18 cellular contexts compared by ENCODE assay signal in the genomic region with DNA sequence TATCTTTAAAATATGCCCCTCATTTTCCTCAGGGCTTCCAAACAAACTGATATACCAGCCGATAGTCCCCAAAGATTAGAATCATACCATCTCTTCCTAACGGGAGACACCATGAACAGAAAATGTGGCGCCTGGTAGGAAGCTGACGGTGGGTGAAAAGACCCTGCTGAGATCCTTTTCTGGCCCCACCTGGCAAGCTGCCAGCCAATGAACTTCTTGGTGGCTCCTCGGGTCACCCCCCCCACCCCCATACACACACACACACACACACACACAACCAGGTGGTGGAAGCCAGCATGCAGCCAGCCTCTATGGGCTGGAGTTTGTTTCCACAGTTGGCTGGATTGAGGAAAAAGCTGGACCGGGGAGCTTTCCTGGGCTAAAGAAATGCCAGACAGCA. TPM values are rescaled to one million over a fixed set of nuclear protein-coding genes. Genes with fewer than 3 reads are reported as not detected.
DNase-seq lines count a peak whose midpoint lies in the region; ATAC-seq, FAIRE-seq and TF ChIP-seq lines count a peak whose summit lies in the region.
"Had no signal": no experiment of that assay in that cellular context is flagged by ENCODE, and none has a peak within 500 bp of the region (broad histone marks: within the 10 kb centered on the region; RNA-seq: fewer than 3 reads in every experiment).

No MANE protein-coding gene starts in this region.

- ATAC-seq in RWPE2 (ENCODE audit: low read depth): no peak
- ATAC-seq in naive thymus-derived CD8-positive, alpha-beta T cell: no peak
- ATAC-seq in GM18498 (IDR thresholded peaks at IDR 0.05; ENCODE audit: unreplicated experiment): no peak

- intact Hi-C loops in dorsolateral prefrontal cortex (cut with DNase I): loop anchor here (10.0 kb wide), 2 partner anchors 140 to 160 kb away; no protein-coding TSS in a partner anchor

- H3K4me3 Mint-ChIP-seq in naive thymus-derived CD8-positive, alpha-beta T cell: no peak overlapping the region
- H3K4me3 Mint-ChIP-seq: activated T-cell treated with anti-CD3 and anti-CD28 coated beads, Interleukin-2, amount 50 U/mL, for 24 hours had no signal

- H3K27me3 ChIP-seq in RWPE2 (ENCODE audit: insufficient read depth, poor library complexity, severe bottlenecking) (no peaks in the 10 kb centered on the region), dorsolateral prefrontal cortex (no peaks in the 10 kb centered on the region)

- peaks cover 0 to 11% (median 7%) of the 10 kb centered on the region in 3 donors for H3K36me3 Mint-ChIP-seq in naive thymus-derived CD8-positive, alpha-beta T cell

- H3K27me3 Mint-ChIP-seq in naive thymus-derived CD8-positive, alpha-beta T cell: no peaks in the 10 kb centered on the region
- H3K27me3 Mint-ChIP-seq: activated T-cell treated with anti-CD3 and anti-CD28 coated beads, Interleukin-2, amount 50 U/mL, for 24 hours had no signal

- TF ChIP-seq CTCF in RWPE2 (IDR thresholded peaks at IDR 0.05; ENCODE audit: poor library complexity, severe bottlenecking) (no peak), dorsolateral prefrontal cortex (IDR thresholded peaks at IDR 0.05 in 54 of 56, conservative IDR thresholded peaks at IDR 0.05 in 2 of 56; ENCODE audit: low read depth in 1 of 56, partially characterized antibody in 56 of 56) (no peak)

- no peaks in the 10 kb centered on the region for H3K9me3 Mint-ChIP-seq in naive thymus-derived CD8-positive, alpha-beta T cell
- H3K9me3 Mint-ChIP-seq: activated T-cell treated with anti-CD3 and anti-CD28 coated beads, Interleukin-2, amount 50 U/mL, for 24 hours had no signal

- H3K9me3 ChIP-seq in RWPE2 (ENCODE audit: severe bottlenecking): no peaks in the 10 kb centered on the region

- POLR2A ChIA-PET in naive thymus-derived CD8-positive, alpha-beta T cell (lab: Charles Lee): interaction anchor here (1.0 to 3.3 kb wide), 5 partner anchors 10 to 28 kb away, joined by 3 to 19 read pairs (median 7); partner anchors contain the start of gene GLIPR2

- H3K4me3 ChIP-seq in RWPE2 (ENCODE audit: severe bottlenecking) (no peak overlapping the region), dorsolateral prefrontal cortex (no peak overlapping the region)

- H3K36me3 ChIP-seq in RWPE2 (ENCODE audit: low read depth): no peaks in the 10 kb centered on the region

- DNase-seq in RWPE2 (ENCODE audit: low spot score) (no peak), dorsolateral prefrontal cortex (no peak), substantia nigra (lab: John Stamatoyannopoulos, UW) (peak in 2 of 49 donors; percentile 19 to 86), cerebellar cortex (ENCODE audit: low spot score) (no peak), HTR-8/SVneo (ENCODE audit: insufficient read length, low spot score) (no peak)
- no peak for DNase-seq in naive thymus-derived CD8-positive, alpha-beta T cell
- DNase-seq: activated T-cell treated with anti-CD3 and anti-CD28 coated beads, Interleukin-2, amount 50 U/mL, for 24 hours; central memory CD4-positive, alpha-beta T cell; DMS153; midbrain; MM.1S; NCI-H187; NCI-H510A had no signal

- peaks cover 14% of the 10 kb centered on the region for H3K4me1 ChIP-seq in RWPE2 (ENCODE audit: insufficient read depth, poor library complexity, severe bottlenecking)
- H3K4me1 ChIP-seq: parathyroid adenoma had no signal

- peaks cover 10 to 27% (median 11%) of the 10 kb centered on the region in 4 donors for H3K4me1 Mint-ChIP-seq in naive thymus-derived CD8-positive, alpha-beta T cell

- FAIRE-seq in HTR-8/SVneo (lab: Jason Lieb, UNC): no peak
- FAIRE-seq: endothelial cell of umbilical vein, GM18507, TTC549 had no signal

- H3K27ac ChIP-seq in RWPE2 (ENCODE audit: poor library complexity, severe bottlenecking) (peak overlapping the region; percentile 48), dorsolateral prefrontal cortex (peak overlapping the region in 50 of 59 donors; percentile 49 to 95 (median 86)), substantia nigra (ENCODE audit: low read depth, low read length, poor library complexity, severe bottlenecking) (peak overlapping the region; percentile 80)
- H3K27ac ChIP-seq: parathyroid adenoma had no signal

- peak overlapping the region in 6 of 10 donors; percentile 19 to 70 (median 58) for H3K27ac Mint-ChIP-seq in naive thymus-derived CD8-positive, alpha-beta T cell
- H3K27ac Mint-ChIP-seq: activated T-cell treated with anti-CD3 and anti-CD28 coated beads, Interleukin-2, amount 50 U/mL, for 24 hours had no signal

RNA-seq across cellular contexts. Expression of gene CCIN, which starts 4.8 kb away (rescaled TPM):
- total RNA-seq in dorsolateral prefrontal cortex: 1 to 10 TPM in 12 of 120 experiments, under 1 TPM in 83, not detected in 25; 0.19 to 3.6 (median 0.52) TPM
- total RNA-seq in naive thymus-derived CD8-positive, alpha-beta T cell: under 1 TPM in 1 of 2 experiments, not detected in 1; 0.19 TPM
- under 1 TPM in 1 of 3 donors, not detected in 2; 0.09 TPM for polyA plus RNA-seq in naive thymus-derived CD8-positive, alpha-beta T cell

RNA-seq across cellular contexts. Expression of gene CLTA, which starts 26.4 kb away (rescaled TPM):
- 100 to 1,000 TPM in 119 of 120 experiments, 10 to 100 TPM in 1; 76.4 to 215 (median 173) TPM for total RNA-seq in dorsolateral prefrontal cortex
- total RNA-seq in naive thymus-derived CD8-positive, alpha-beta T cell: 10 to 100 TPM; 56.7 to 59.0 TPM
- 10 to 100 TPM; 60.8 to 84.5 (median 71.0) TPM for polyA plus RNA-seq in naive thymus-derived CD8-positive, alpha-beta T cell

RNA-seq across cellular contexts. Expression of gene GLIPR2, which starts 27.8 kb away (rescaled TPM):
- total RNA-seq in dorsolateral prefrontal cortex: 10 to 100 TPM in 75 of 120 experiments, 1 to 10 TPM in 45; 4.1 to 41.0 (median 11.6) TPM
- total RNA-seq in naive thymus-derived CD8-positive, alpha-beta T cell: 1 to 10 TPM; 7.0 to 7.6 TPM
- polyA plus RNA-seq in naive thymus-derived CD8-positive, alpha-beta T cell: 10 to 100 TPM; 43.2 to 78.9 (median 55.3) TPM
